ENCODE assay signal across 2 cellular contexts in the genomic region with DNA sequence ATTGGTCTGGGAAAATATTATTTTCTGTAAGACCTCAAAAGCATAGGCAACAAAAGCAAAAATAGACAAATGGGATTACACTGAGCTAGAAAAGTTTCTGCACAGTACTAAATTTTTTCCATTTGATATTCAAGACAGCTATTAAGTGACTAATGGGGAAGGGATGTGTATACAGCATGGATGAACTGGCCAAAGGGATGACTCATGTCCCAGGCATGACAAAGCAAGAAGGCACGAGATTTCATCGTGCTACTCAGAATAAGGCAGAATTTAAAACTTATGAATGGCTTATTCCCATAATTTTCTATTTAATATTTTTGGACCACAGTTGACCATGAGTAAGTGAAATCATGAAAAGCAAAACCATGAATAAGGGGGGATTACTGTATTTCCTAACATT.
TF ChIP-seq lines count a peak whose summit lies in the region.

No MANE protein-coding gene starts in this region.

TF ChIP-seq in GM23338, 12 proteins besides CTCF, POLR2A, EP300 and RAD21 (continued from another document):
- no peak for TF ChIP-seq EZH2 (IDR thresholded peaks at IDR 0.05; ENCODE audit: low read depth, unreplicated experiment)
- TF ChIP-seq EZH2phosphoT487 (IDR thresholded peaks at IDR 0.05; ENCODE audit: unreplicated experiment): no peak
- TF ChIP-seq, protein P1, sequence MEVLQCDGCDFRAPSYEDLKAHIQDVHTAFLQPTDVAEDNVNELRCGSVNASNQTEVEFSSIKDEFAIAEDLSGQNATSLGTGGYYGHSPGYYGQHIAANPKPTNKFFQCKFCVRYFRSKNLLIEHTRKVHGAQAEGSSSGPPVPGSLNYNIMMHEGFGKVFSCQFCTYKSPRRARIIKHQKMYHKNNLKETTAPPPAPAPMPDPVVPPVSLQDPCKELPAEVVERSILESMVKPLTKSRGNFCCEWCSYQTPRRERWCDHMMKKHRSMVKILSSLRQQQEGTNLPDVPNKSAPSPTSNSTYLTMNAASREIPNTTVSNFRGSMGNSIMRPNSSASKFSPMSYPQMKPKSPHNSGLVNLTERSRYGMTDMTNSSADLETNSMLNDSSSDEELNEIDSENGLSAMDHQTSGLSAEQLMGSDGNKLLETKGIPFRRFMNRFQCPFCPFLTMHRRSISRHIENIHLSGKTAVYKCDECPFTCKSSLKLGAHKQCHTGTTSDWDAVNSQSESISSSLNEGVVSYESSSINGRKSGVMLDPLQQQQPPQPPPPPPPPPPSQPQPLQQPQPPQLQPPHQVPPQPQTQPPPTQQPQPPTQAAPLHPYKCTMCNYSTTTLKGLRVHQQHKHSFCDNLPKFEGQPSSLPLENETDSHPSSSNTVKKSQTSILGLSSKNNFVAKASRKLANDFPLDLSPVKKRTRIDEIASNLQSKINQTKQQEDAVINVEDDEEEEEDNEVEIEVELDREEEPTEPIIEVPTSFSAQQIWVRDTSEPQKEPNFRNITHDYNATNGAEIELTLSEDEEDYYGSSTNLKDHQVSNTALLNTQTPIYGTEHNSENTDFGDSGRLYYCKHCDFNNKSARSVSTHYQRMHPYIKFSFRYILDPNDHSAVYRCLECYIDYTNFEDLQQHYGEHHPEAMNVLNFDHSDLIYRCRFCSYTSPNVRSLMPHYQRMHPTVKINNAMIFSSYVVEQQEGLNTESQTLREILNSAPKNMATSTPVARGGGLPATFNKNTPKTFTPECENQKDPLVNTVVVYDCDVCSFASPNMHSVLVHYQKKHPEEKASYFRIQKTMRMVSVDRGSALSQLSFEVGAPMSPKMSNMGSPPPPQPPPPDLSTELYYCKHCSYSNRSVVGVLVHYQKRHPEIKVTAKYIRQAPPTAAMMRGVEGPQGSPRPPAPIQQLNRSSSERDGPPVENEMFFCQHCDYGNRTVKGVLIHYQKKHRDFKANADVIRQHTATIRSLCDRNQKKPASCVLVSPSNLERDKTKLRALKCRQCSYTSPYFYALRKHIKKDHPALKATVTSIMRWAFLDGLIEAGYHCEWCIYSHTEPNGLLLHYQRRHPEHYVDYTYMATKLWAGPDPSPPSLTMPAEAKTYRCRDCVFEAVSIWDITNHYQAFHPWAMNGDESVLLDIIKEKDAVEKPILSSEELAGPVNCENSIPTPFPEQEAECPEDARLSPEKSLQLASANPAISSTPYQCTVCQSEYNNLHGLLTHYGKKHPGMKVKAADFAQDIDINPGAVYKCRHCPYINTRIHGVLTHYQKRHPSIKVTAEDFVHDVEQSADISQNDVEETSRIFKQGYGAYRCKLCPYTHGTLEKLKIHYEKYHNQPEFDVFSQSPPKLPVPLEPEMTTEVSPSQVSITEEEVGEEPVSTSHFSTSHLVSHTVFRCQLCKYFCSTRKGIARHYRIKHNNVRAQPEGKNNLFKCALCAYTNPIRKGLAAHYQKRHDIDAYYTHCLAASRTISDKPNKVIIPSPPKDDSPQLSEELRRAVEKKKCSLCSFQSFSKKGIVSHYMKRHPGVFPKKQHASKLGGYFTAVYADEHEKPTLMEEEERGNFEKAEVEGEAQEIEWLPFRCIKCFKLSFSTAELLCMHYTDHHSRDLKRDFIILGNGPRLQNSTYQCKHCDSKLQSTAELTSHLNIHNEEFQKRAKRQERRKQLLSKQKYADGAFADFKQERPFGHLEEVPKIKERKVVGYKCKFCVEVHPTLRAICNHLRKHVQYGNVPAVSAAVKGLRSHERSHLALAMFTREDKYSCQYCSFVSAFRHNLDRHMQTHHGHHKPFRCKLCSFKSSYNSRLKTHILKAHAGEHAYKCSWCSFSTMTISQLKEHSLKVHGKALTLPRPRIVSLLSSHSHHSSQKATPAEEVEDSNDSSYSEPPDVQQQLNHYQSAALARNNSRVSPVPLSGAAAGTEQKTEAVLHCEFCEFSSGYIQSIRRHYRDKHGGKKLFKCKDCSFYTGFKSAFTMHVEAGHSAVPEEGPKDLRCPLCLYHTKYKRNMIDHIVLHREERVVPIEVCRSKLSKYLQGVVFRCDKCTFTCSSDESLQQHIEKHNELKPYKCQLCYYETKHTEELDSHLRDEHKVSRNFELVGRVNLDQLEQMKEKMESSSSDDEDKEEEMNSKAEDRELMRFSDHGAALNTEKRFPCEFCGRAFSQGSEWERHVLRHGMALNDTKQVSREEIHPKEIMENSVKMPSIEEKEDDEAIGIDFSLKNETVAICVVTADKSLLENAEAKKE (CRISPR knock-in tag; IDR thresholded peaks at IDR 0.05): no peak
- no peak for TF ChIP-seq ZNF114 (CRISPR knock-in tag; IDR thresholded peaks at IDR 0.05)
- TF ChIP-seq JUNB (IDR thresholded peaks at IDR 0.05; ENCODE audit: unreplicated experiment): no peak
- TF ChIP-seq STAT1 (IDR thresholded peaks at IDR 0.05; ENCODE audit: unreplicated experiment): no peak
- TF ChIP-seq POLR2AphosphoS5 (IDR thresholded peaks at IDR 0.05; ENCODE audit: low read depth): no peak
- TF ChIP-seq, protein P2, sequence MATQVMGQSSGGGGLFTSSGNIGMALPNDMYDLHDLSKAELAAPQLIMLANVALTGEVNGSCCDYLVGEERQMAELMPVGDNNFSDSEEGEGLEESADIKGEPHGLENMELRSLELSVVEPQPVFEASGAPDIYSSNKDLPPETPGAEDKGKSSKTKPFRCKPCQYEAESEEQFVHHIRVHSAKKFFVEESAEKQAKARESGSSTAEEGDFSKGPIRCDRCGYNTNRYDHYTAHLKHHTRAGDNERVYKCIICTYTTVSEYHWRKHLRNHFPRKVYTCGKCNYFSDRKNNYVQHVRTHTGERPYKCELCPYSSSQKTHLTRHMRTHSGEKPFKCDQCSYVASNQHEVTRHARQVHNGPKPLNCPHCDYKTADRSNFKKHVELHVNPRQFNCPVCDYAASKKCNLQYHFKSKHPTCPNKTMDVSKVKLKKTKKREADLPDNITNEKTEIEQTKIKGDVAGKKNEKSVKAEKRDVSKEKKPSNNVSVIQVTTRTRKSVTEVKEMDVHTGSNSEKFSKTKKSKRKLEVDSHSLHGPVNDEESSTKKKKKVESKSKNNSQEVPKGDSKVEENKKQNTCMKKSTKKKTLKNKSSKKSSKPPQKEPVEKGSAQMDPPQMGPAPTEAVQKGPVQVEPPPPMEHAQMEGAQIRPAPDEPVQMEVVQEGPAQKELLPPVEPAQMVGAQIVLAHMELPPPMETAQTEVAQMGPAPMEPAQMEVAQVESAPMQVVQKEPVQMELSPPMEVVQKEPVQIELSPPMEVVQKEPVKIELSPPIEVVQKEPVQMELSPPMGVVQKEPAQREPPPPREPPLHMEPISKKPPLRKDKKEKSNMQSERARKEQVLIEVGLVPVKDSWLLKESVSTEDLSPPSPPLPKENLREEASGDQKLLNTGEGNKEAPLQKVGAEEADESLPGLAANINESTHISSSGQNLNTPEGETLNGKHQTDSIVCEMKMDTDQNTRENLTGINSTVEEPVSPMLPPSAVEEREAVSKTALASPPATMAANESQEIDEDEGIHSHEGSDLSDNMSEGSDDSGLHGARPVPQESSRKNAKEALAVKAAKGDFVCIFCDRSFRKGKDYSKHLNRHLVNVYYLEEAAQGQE (IDR thresholded peaks at IDR 0.05; ENCODE audit: unreplicated experiment): no peak

TF ChIP-seq in SK-N-SH, 30 proteins besides CTCF, POLR2A, EP300 and RAD21 (continued from another document):
- TF ChIP-seq, protein P3, sequence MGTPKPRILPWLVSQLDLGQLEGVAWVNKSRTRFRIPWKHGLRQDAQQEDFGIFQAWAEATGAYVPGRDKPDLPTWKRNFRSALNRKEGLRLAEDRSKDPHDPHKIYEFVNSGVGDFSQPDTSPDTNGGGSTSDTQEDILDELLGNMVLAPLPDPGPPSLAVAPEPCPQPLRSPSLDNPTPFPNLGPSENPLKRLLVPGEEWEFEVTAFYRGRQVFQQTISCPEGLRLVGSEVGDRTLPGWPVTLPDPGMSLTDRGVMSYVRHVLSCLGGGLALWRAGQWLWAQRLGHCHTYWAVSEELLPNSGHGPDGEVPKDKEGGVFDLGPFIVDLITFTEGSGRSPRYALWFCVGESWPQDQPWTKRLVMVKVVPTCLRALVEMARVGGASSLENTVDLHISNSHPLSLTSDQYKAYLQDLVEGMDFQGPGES (IDR thresholded peaks at IDR 0.05; ENCODE audit: low read depth, low read length): no peak
- TF ChIP-seq ELF1 (IDR thresholded peaks at IDR 0.05) (no peak), GATA2 (CRISPR knock-in tag; IDR thresholded peaks at IDR 0.05) (no peak), FOSL2 (IDR thresholded peaks at IDR 0.05; ENCODE audit: borderline replicate concordance, low read depth) (peak; percentile 80)
